8 cellular contexts compared by ENCODE assay signal in genomic region chr1:214281030-214281901, GRCh38. TPM values are rescaled to one million over a fixed set of nuclear protein-coding genes. Genes with fewer than 3 reads are reported as not detected.
A peak's percentile ranks its signal among the peaks of the same experiment; 100 is the strongest.
DNase-seq lines count a peak whose midpoint lies in the region; ATAC-seq, FAIRE-seq and TF ChIP-seq lines count a peak whose summit lies in the region.

SMYD2 (plus strand) TSS chr1:214281159; CDS start chr1:214281255, 96 bp downstream.

- DNase-seq in Kasumi-1 (lab: John Stamatoyannopoulos, UW), result peak; percentile 38 to 46
- peak; percentile 93 for DNase-seq in SK-N-SH
- peak; percentile 61 to 70 for DNase-seq in activated naive CD4-positive, alpha-beta T cell treated with anti-CD3 and anti-CD28 coated beads, Interleukin-2, amount 50 U/mL, for 72 hours (ENCODE audit: low spot score in 2 of 2)
- peak; percentile 85 for DNase-seq in Right ventricle myocardium inferior (ENCODE audit: missing footprints)
- DNase-seq in pancreas, result peak; percentile 66 to 88 (median 76)
- DNase-seq in thyroid gland, result peak; percentile 81 to 83

- POLR2A ChIA-PET in SK-N-SH (lab: Yijun Ruan, JAX), result interaction anchor here (0.5 to 1.4 kb wide), 3 partner anchors 20 to 47 kb away, joined by 3 to 4 read pairs (median 3); no protein-coding TSS in a partner anchor

- intact Hi-C loops in Right ventricle myocardium inferior (cut with DNase I) (loop anchor here (5.0 kb wide), 1 partner anchor 36 kb away; no protein-coding TSS in a partner anchor), pancreas (cut with DNase I) (no loop called here), thyroid gland (cut with DNase I) (no loop called here)

- no peak for TF ChIP-seq RAD21 in SK-N-SH (IDR thresholded peaks at IDR 0.05; ENCODE audit: low read length)

- no peaks in the 10 kb centered on the region for H3K9me2 ChIP-seq in SK-N-SH

- H3K36me3 ChIP-seq in ES-I3 (ENCODE audit: insufficient read depth, low read length) (no peaks in the 10 kb centered on the region; the same call in 1 of the 2 replicates), SK-N-SH (replicated peaks in 1 of 2; ENCODE audit: control insufficient read depth in 1 of 2, insufficient read depth in 2 of 2, low read length in 1 of 2) (no peaks in the 10 kb centered on the region), pancreas (no peaks in the 10 kb centered on the region), thyroid gland (no peaks in the 10 kb centered on the region)

- no peak for FAIRE-seq in pancreas (lab: Jason Lieb, UNC)

- H3F3A ChIP-seq in SK-N-SH (replicated peaks; ENCODE audit: insufficient read depth), result peaks cover 8% of the 10 kb centered on the region

- H3K27ac Mint-ChIP-seq in activated naive CD4-positive, alpha-beta T cell treated with anti-CD3 and anti-CD28 coated beads, Interleukin-2, amount 50 U/mL, for 72 hours, result peak within 1 kb of the TSS in 1 of 2 donors; percentile 72

- TF ChIP-seq CTCF in SK-N-SH (IDR thresholded peaks at IDR 0.05) (no peak), pancreas (IDR thresholded peaks at IDR 0.05) (no peak), thyroid gland (IDR thresholded peaks at IDR 0.05) (no peak)

- TF ChIP-seq EP300 in SK-N-SH (IDR thresholded peaks at IDR 0.05; ENCODE audit: borderline replicate concordance in 1 of 2, low read depth in 1 of 2, low read length in 1 of 2), result no peak

- WGBS in SK-N-SH (ENCODE audit: low lambda C conversion rate), result 0% methylated on average over 11 of the region's 98 CpGs
- 1% methylated on average over 38 to 98 of the region's 98 CpGs for WGBS in pancreas, 2 donors
- WGBS in thyroid gland, 2 donors, result 0 to 2% methylated on average over 2 to 5 of the region's 98 CpGs

- ATAC-seq in GM21786 (IDR thresholded peaks at IDR 0.05; ENCODE audit: unreplicated experiment), result peak; percentile 76
- peak; percentile 82 to 83 for ATAC-seq in activated naive CD4-positive, alpha-beta T cell treated with anti-CD3 and anti-CD28 coated beads, Interleukin-2, amount 50 U/mL, for 72 hours
- ATAC-seq in Right ventricle myocardium inferior, result peak; percentile 72
- ATAC-seq in pancreas, result peak; percentile 86 to 92 (median 90)

- no peaks in the 10 kb centered on the region for H3K9me3 Mint-ChIP-seq in activated naive CD4-positive, alpha-beta T cell treated with anti-CD3 and anti-CD28 coated beads, Interleukin-2, amount 50 U/mL, for 72 hours

- H3K4me1 ChIP-seq in ES-I3 (ENCODE audit: insufficient read depth, low read length) (peaks cover 31% of the 10 kb centered on the region), SK-N-SH (ENCODE audit: control insufficient read depth in 1 of 2, insufficient read depth in 2 of 2, low read depth in 1 of 2, low read length in 1 of 2) (peaks cover 3 to 24% of the 10 kb centered on the region in 2 experiments; a peak in 3 of 4 replicates), pancreas (peaks cover 0 to 12% (median 11%) of the 10 kb centered on the region in 3 donors), thyroid gland (peaks cover 0 to 13% of the 10 kb centered on the region in 2 donors)

- peak; percentile 61 to 68 for TF ChIP-seq POLR2A in thyroid gland (IDR thresholded peaks at IDR 0.05)

- H3K9me3 ChIP-seq in ES-I3 (ENCODE audit: control insufficient read depth, insufficient read depth, low read length) (no peaks in the 10 kb centered on the region), SK-N-SH (no peaks in the 10 kb centered on the region), pancreas (no peaks in the 10 kb centered on the region), thyroid gland (no peaks in the 10 kb centered on the region)

- peak within 1 kb of the TSS; percentile 70 to 97 for H3K27ac ChIP-seq in SK-N-SH (ENCODE audit: low read depth in 2 of 2, low read length in 1 of 2)
- H3K27ac ChIP-seq in pancreas, result peak within 1 kb of the TSS; percentile 83 to 93 (median 92)
- peak within 1 kb of the TSS; percentile 86 to 96 (median 93) for H3K27ac ChIP-seq in thyroid gland

- peaks cover 29% of the 10 kb centered on the region; the same call in 1 of the 2 replicates for H3K79me2 ChIP-seq in SK-N-SH (ENCODE audit: insufficient read depth)

- peak within 1 kb of the TSS; percentile 95 for H3K4me2 ChIP-seq in SK-N-SH

- H3K36me3 Mint-ChIP-seq in activated naive CD4-positive, alpha-beta T cell treated with anti-CD3 and anti-CD28 coated beads, Interleukin-2, amount 50 U/mL, for 72 hours, result peaks cover 5 to 8% of the 10 kb centered on the region in 2 donors

- H3K4me3 ChIP-seq in SK-N-SH (ENCODE audit: low read depth in 2 of 2, low read length in 1 of 2) (peak within 1 kb of the TSS; percentile 90 to 91), pancreas (peak within 1 kb of the TSS; percentile 64 to 93 (median 75)), thyroid gland (replicated peaks in 1 of 3) (peak within 1 kb of the TSS; percentile 86 to 87 (median 87))

- CTCF ChIA-PET in SK-N-SH (lab: Yijun Ruan, JAX), result interaction anchor here (1.3 to 2.2 kb wide), 4 partner anchors 10 to 48 kb away, joined by 3 to 9 read pairs (median 6); no protein-coding TSS in a partner anchor

- no peaks in the 10 kb centered on the region for H4K20me1 ChIP-seq in SK-N-SH (ENCODE audit: insufficient read depth)

- H2AFZ ChIP-seq in SK-N-SH (ENCODE audit: low read depth), result peak within 1 kb of the TSS; percentile 94

- peak within 1 kb of the TSS; percentile 87 for H3K9ac ChIP-seq in ES-I3 (ENCODE audit: low read depth, low read length)
- peak within 1 kb of the TSS; percentile 86 for H3K9ac ChIP-seq in SK-N-SH

- H3K27me3 ChIP-seq in SK-N-SH (ENCODE audit: insufficient read depth), result no peaks in the 10 kb centered on the region
- no peaks in the 10 kb centered on the region for H3K27me3 ChIP-seq in pancreas
- H3K27me3 ChIP-seq in thyroid gland, result no peaks in the 10 kb centered on the region

TF ChIP-seq in SK-N-SH, 30 proteins besides CTCF, POLR2A, EP300 and RAD21 (continues in another document):
- peak; percentile 92 for TF ChIP-seq MXI1 (IDR thresholded peaks at IDR 0.05; ENCODE audit: low read depth, low read length)
- TF ChIP-seq FOXJ3 (CRISPR knock-in tag; IDR thresholded peaks at IDR 0.05), result no peak
- TF ChIP-seq PBX3 (IDR thresholded peaks at IDR 0.05), result no peak
- no peak for TF ChIP-seq SMC3 (IDR thresholded peaks at IDR 0.05; ENCODE audit: low read depth, low read length)
- no peak for TF ChIP-seq IRF3 (IDR thresholded peaks at IDR 0.05; ENCODE audit: low read depth, low read length)
- TF ChIP-seq TCF12 (IDR thresholded peaks at IDR 0.05), result no peak
- TF ChIP-seq JUND (IDR thresholded peaks at IDR 0.05), result no peak
- TF ChIP-seq CHD2 (IDR thresholded peaks at IDR 0.05; ENCODE audit: low read length, partially characterized antibody), result no peak
- TF ChIP-seq GATA2 (CRISPR knock-in tag; IDR thresholded peaks at IDR 0.05), result no peak
- peak; percentile 45 for TF ChIP-seq NFIC (IDR thresholded peaks at IDR 0.05; ENCODE audit: borderline replicate concordance)
- TF ChIP-seq SIN3A (IDR thresholded peaks at IDR 0.05; ENCODE audit: borderline replicate concordance, low read depth, low read length), result no peak
- TF ChIP-seq FOSL2 (IDR thresholded peaks at IDR 0.05; ENCODE audit: borderline replicate concordance, low read depth), result no peak
- peak; percentile 85 for TF ChIP-seq MAX (IDR thresholded peaks at IDR 0.05; ENCODE audit: low read depth)
- 0 out of 2 replicates have a peak, but pooled peaks have one; percentile 11 for TF ChIP-seq POLR2AphosphoS5 (IDR thresholded peaks at IDR 0.05; ENCODE audit: low read depth, low read length)
- TF ChIP-seq RFX5 (IDR thresholded peaks at IDR 0.05; ENCODE audit: low read length), result no peak
- TF ChIP-seq RXRA (IDR thresholded peaks at IDR 0.05; ENCODE audit: borderline replicate concordance, low read depth), result no peak
- TF ChIP-seq GABPA (IDR thresholded peaks at IDR 0.05; ENCODE audit: low read depth), result no peak
- TF ChIP-seq TAF1 (IDR thresholded peaks at IDR 0.05; ENCODE audit: borderline replicate concordance, low read depth, low read length), result no peak; the same call in 1 of the 2 replicates
- no peak for TF ChIP-seq FOXM1 (IDR thresholded peaks at IDR 0.05; ENCODE audit: low read depth)
- TF ChIP-seq ELF1 (IDR thresholded peaks at IDR 0.05), result 0 out of 2 replicates have a peak, but pooled peaks have one; percentile 43

RNA-seq across cellular contexts. Expression of gene SMYD2, which starts in this region (rescaled TPM):
- polyA plus RNA-seq in SK-N-SH (2012; rRNA removed) (23.1 and 30.4 TPM in 2 replicates), pancreas (10 to 100 TPM; 18.0 to 24.1 TPM)
- polyA plus RNA-seq in SK-N-SH (2012; cell fraction: cytosol; rRNA removed), result 27.4 and 27.8 TPM in 2 replicates
- polyA plus RNA-seq in SK-N-SH (2012; cell fraction: nucleus; rRNA removed), result 19.9 and 32.7 TPM in 2 replicates
- 10 to 100 TPM; 15.4 to 45.7 TPM for total RNA-seq in activated naive CD4-positive, alpha-beta T cell treated with anti-CD3 and anti-CD28 coated beads, Interleukin-2, amount 50 U/mL, for 72 hours
- total RNA-seq in Right ventricle myocardium inferior (205 TPM), pancreas (10 to 100 TPM; 12.9 to 26.3 (median 15.3) TPM), thyroid gland (10 to 100 TPM; 37.6 to 56.1 (median 44.5) TPM)

Comparison
In these comparisons a context has a peak if more than half of its experiments do, and no peak if none do; other contexts are left out.
1. Peak in every context shown above with its lines: DNase-seq, ATAC-seq, H3K4me3 ChIP-seq and H3K27ac ChIP-seq.
2. DNase-seq: peak in every context shown above with its lines; median percentile 93 in SK-N-SH; 85 in Right ventricle myocardium inferior; 82 in thyroid gland; 76 in pancreas; 66 in activated naive CD4-positive, alpha-beta T cell treated with anti-CD3 and anti-CD28 coated beads, Interleukin-2, amount 50 U/mL, for 72 hours; 42 in Kasumi-1.